Comparison of ENCODE assay signal across 1 cellular context in the genomic region with DNA sequence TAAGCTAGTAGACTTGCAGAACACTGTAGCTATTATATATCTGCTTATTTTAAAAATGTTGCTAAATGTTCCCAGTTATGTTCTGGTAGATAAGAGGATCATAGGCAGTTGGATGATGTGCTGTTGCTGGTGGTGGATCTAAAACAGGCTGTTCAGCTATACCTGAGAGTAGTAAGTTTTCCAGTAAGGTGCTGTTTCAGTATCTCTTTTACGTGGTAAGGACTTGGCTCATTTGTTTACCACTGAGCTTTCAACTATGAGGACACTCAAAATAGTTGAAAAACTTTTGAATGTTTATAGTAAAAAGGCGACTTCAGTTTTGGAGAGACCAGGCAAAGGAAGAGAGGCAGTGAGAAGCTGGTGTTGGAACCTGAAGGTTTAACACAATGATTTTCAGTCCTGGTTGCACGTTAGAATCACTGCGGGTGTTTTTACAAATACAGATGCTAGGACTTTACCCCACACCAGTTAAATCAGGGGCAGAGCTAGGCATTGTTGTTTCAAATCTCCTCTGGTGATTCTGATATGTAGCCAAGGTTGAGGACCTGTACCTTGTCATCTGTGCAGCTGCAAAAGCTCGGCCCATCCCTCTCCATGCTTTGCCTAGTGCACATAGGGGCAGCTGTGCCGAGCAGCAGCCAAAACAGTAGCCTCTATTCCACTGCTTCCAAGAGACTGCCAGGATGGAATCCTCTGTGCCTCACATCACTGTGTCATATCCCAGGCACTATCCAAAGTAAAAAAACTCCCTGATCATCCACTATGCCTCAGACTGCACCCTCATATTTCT.
TF ChIP-seq lines count a peak whose summit lies in the region.

No MANE protein-coding gene starts in this region.

TF ChIP-seq in GM12878, 131 proteins besides CTCF, POLR2A, EP300 and RAD21 (continued from another document):
- TF ChIP-seq, protein P1, sequence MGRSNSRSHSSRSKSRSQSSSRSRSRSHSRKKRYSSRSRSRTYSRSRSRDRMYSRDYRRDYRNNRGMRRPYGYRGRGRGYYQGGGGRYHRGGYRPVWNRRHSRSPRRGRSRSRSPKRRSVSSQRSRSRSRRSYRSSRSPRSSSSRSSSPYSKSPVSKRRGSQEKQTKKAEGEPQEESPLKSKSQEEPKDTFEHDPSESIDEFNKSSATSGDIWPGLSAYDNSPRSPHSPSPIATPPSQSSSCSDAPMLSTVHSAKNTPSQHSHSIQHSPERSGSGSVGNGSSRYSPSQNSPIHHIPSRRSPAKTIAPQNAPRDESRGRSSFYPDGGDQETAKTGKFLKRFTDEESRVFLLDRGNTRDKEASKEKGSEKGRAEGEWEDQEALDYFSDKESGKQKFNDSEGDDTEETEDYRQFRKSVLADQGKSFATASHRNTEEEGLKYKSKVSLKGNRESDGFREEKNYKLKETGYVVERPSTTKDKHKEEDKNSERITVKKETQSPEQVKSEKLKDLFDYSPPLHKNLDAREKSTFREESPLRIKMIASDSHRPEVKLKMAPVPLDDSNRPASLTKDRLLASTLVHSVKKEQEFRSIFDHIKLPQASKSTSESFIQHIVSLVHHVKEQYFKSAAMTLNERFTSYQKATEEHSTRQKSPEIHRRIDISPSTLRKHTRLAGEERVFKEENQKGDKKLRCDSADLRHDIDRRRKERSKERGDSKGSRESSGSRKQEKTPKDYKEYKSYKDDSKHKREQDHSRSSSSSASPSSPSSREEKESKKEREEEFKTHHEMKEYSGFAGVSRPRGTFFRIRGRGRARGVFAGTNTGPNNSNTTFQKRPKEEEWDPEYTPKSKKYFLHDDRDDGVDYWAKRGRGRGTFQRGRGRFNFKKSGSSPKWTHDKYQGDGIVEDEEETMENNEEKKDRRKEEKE (IDR thresholded peaks at IDR 0.05), result no peak
- no peak for TF ChIP-seq POLR2AphosphoS5 (IDR thresholded peaks at IDR 0.05; ENCODE audit: low read length)
- no peak for TF ChIP-seq ESRRA (IDR thresholded peaks at IDR 0.05; ENCODE audit: low read length)
- TF ChIP-seq, protein P2, sequence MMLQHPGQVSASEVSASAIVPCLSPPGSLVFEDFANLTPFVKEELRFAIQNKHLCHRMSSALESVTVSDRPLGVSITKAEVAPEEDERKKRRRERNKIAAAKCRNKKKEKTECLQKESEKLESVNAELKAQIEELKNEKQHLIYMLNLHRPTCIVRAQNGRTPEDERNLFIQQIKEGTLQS (IDR thresholded peaks at IDR 0.05; ENCODE audit: borderline replicate concordance, extremely low read depth, low read depth, low read length), result no peak
- TF ChIP-seq JUNB (IDR thresholded peaks at IDR 0.05), result peak; percentile 47
- no peak for TF ChIP-seq HDAC2 (IDR thresholded peaks at IDR 0.05)
- no peak for TF ChIP-seq CHD4 (IDR thresholded peaks at IDR 0.05)
